In the genomic region with DNA sequence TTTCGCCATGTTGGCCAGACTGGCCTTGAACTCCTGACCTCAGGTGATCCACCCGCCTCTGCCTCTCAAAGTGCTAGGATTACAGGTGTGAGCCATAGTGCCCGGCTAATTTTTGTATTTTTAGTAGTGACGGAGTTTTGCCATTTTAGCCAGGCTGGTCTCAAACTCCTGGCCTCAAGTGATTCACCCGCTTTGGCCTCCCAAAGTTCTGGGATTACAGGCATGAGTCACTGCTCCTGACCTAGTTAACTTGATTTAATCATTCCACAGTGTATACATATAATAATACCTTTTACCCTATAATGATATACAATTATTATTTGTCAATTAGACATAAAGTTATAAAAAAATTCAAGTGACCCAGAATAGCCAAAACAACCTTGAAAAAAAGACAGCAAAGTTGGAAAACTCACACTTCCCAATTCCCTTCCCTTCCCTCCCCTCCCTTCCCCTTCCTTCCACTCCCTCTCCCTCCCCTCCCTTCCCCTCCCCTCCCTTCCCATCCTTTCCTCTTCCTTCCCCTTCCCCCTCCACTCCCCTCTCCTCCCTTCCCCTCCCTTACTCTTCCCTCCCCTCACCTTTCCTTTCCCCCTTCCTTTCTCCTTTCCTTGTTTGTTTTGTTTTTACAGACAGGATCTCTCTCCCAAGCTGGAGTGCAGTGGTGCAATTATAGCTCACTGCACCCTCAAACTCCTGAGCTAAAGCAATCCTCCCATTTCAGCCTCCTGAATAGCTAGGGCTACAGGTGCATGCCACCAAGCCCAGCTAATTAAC, we compare ENCODE assay signal across 15 cellular contexts. TPM values are rescaled to one million over a fixed set of nuclear protein-coding genes. Genes with fewer than 3 reads are reported as not detected.
DNase-seq lines count a peak whose midpoint lies in the region; ATAC-seq and TF ChIP-seq lines count a peak whose summit lies in the region.
"Had no signal": no experiment of that assay in that cellular context is flagged by ENCODE, and none has a peak within 500 bp of the region (broad histone marks: within the 10 kb centered on the region; RNA-seq: fewer than 3 reads in every experiment).

No MANE protein-coding gene starts in this region.

- no peaks in the 10 kb centered on the region for H3K9me3 Mint-ChIP-seq in activated CD4-positive, alpha-beta T cell treated with anti-CD3 and anti-CD28 coated beads for 36 hours (ENCODE audit: low read depth)
- H3K9me3 Mint-ChIP-seq in activated T-cell treated with anti-CD3 and anti-CD28 coated beads, Interleukin-2, amount 50 U/mL, for 72 hours, result no peaks in the 10 kb centered on the region

- no peaks in the 10 kb centered on the region for H3K27me3 Mint-ChIP-seq in activated CD4-positive, alpha-beta T cell treated with anti-CD3 and anti-CD28 coated beads for 36 hours
- H3K27me3 Mint-ChIP-seq in activated T-cell treated with anti-CD3 and anti-CD28 coated beads, Interleukin-2, amount 50 U/mL, for 72 hours (ENCODE audit: low read depth), result no peaks in the 10 kb centered on the region

- CTCF ChIA-PET in activated CD4-positive, alpha-beta T cell treated with anti-CD3 and anti-CD28 coated beads for 36 hours (lab: Charles Lee), result interaction anchor here (0.7 to 1.0 kb wide), 2 partner anchors 18 to 168 kb away, joined by 3 to 4 read pairs; no protein-coding TSS in a partner anchor

- TF ChIP-seq CTCF in fibroblast of mammary gland (conservative IDR thresholded peaks at IDR 0.05; ENCODE audit: control insufficient read depth, insufficient read depth, low read depth, low read length) (no peak), spleen (IDR thresholded peaks at IDR 0.05 in 8 of 11, conservative IDR thresholded peaks at IDR 0.05 in 3 of 11) (no peak)

- H3K36me3 Mint-ChIP-seq in activated CD4-positive, alpha-beta T cell treated with anti-CD3 and anti-CD28 coated beads for 36 hours (ENCODE audit: low read depth), result no peaks in the 10 kb centered on the region
- H3K36me3 Mint-ChIP-seq in activated T-cell treated with anti-CD3 and anti-CD28 coated beads, Interleukin-2, amount 50 U/mL, for 72 hours (ENCODE audit: insufficient read depth in 2 of 2), result no peaks in the 10 kb centered on the region

- no peak overlapping the region for H3K27ac ChIP-seq in spleen
- H3K27ac ChIP-seq: 22Rv1, colonic mucosa, heart left ventricle had no signal

- H3K27me3 ChIP-seq in spleen (replicated peaks in 1 of 7), result no peaks in the 10 kb centered on the region
- H3K27me3 ChIP-seq: colonic mucosa, heart left ventricle had no signal

- no peak for TF ChIP-seq POLR2A in spleen (IDR thresholded peaks at IDR 0.05)

- intact Hi-C loops in activated CD4-positive, alpha-beta T cell treated with anti-CD3 and anti-CD28 coated beads for 36 hours (cut with DNase I, micrococcal nuclease), result no loop called here
- intact Hi-C loops in spleen (cut with DNase I; ENCODE audit: low total_unique reads), result no loop called here

- no peak for DNase-seq in activated CD4-positive, alpha-beta T cell treated with anti-CD3 and anti-CD28 coated beads for 36 hours
- DNase-seq in activated CD4-positive, alpha-beta T cell treated with anti-CD3 and anti-CD28 coated beads, Interleukin-2, amount 50 U/mL, for 4 hours, result no peak
- DNase-seq in SW 1271 (lab: John Stamatoyannopoulos, UW), result peak; percentile 18 to 78
- DNase-seq in fibroblast of mammary gland (ENCODE audit: low read depth), result peak; percentile 87
- DNase-seq in spleen, result peak; percentile 5
- DNase-seq in activated T-cell treated with anti-CD3 and anti-CD28 coated beads, Interleukin-2, amount 50 U/mL, for 72 hours, result no peak
- DNase-seq in NCI-H2029 treated with DMSO at 0.1 percent for 48 hours (lab: John Stamatoyannopoulos, UW), result no peak
- no peak for DNase-seq in NCI-H2227 (lab: John Stamatoyannopoulos, UW; ENCODE audit: unreplicated experiment)
- DNase-seq: activated CD4-positive, CD25-positive, alpha-beta regulatory T cell treated with anti-CD3 and anti-CD28 coated beads, Interleukin-2, amount 50 U/mL, for 72 hours; colonic mucosa; DMS153; heart left ventricle; left ventricle myocardium superior; NCI-H1048 had no signal

- ATAC-seq in activated CD4-positive, alpha-beta T cell treated with anti-CD3 and anti-CD28 coated beads for 36 hours, result no peak
- ATAC-seq in activated T-cell treated with anti-CD3 and anti-CD28 coated beads, Interleukin-2, amount 50 U/mL, for 72 hours (replicated peaks in 1 of 2), result no peak
- ATAC-seq: heart left ventricle, left ventricle myocardium superior had no signal

- peak overlapping the region; percentile 4 for H3K27ac Mint-ChIP-seq in activated CD4-positive, alpha-beta T cell treated with anti-CD3 and anti-CD28 coated beads for 36 hours
- H3K27ac Mint-ChIP-seq in activated T-cell treated with anti-CD3 and anti-CD28 coated beads, Interleukin-2, amount 50 U/mL, for 72 hours, result no peak overlapping the region

- H3K9me3 ChIP-seq in spleen, result no peaks in the 10 kb centered on the region
- H3K9me3 ChIP-seq: colonic mucosa, heart left ventricle had no signal

- H3K4me3 ChIP-seq in fibroblast of mammary gland (ENCODE audit: control insufficient read depth, low read depth, low read length) (no peak overlapping the region), spleen (no peak overlapping the region)
- H3K4me3 ChIP-seq: colonic mucosa, heart left ventricle had no signal

- POLR2A ChIA-PET in activated CD4-positive, alpha-beta T cell treated with anti-CD3 and anti-CD28 coated beads for 36 hours (lab: Charles Lee), result no interaction called here

- H3K4me1 ChIP-seq in spleen, result peaks cover 0 to 15% (median 1%) of the 10 kb centered on the region in 6 donors
- H3K4me1 ChIP-seq: colonic mucosa had no signal

- no peaks in the 10 kb centered on the region for H3K36me3 ChIP-seq in spleen
- H3K36me3 ChIP-seq: colonic mucosa, heart left ventricle had no signal

- peaks cover 24% of the 10 kb centered on the region for H3K4me1 Mint-ChIP-seq in activated CD4-positive, alpha-beta T cell treated with anti-CD3 and anti-CD28 coated beads for 36 hours
- H3K4me1 Mint-ChIP-seq in activated T-cell treated with anti-CD3 and anti-CD28 coated beads, Interleukin-2, amount 50 U/mL, for 72 hours (ENCODE audit: low read depth), result peaks cover 37% of the 10 kb centered on the region

- H3K4me3 Mint-ChIP-seq in activated CD4-positive, alpha-beta T cell treated with anti-CD3 and anti-CD28 coated beads for 36 hours, result no peak overlapping the region
- H3K4me3 Mint-ChIP-seq in activated T-cell treated with anti-CD3 and anti-CD28 coated beads, Interleukin-2, amount 50 U/mL, for 72 hours, result no peak overlapping the region

- 72 to 94% (median 79%) methylated on average over 5 of the region's 5 CpGs for WGBS in spleen, 5 donors

RNA-seq across cellular contexts. Expression of gene ZMIZ2, which starts 14.8 kb away (rescaled TPM):
- 100 to 1,000 TPM in 1 of 2 experiments, 10 to 100 TPM in 1; 82.8 to 106 TPM for total RNA-seq in activated CD4-positive, alpha-beta T cell treated with anti-CD3 and anti-CD28 coated beads for 36 hours
- total RNA-seq in spleen, result 100 to 1,000 TPM in 4 of 7 donors, 10 to 100 TPM in 3; 35.6 to 160 (median 125) TPM
- polyA plus RNA-seq in spleen, result 10 to 100 TPM; 27.7 to 95.7 (median 64.5) TPM
- total RNA-seq in activated T-cell treated with anti-CD3 and anti-CD28 coated beads, Interleukin-2, amount 50 U/mL, for 72 hours, result 100 to 1,000 TPM; 101 to 113 TPM

Comparison
In these comparisons a context has a peak if more than half of its experiments do, and no peak if none do; other contexts are left out.
1. DNase-seq: peak in SW 1271 (2 of 2), fibroblast of mammary gland (single experiment) and spleen (single experiment); none in activated CD4-positive, alpha-beta T cell treated with anti-CD3 and anti-CD28 coated beads for 36 hours (single experiment), activated CD4-positive, alpha-beta T cell treated with anti-CD3 and anti-CD28 coated beads, Interleukin-2, amount 50 U/mL, for 4 hours (0 of 2), activated T-cell treated with anti-CD3 and anti-CD28 coated beads, Interleukin-2, amount 50 U/mL, for 72 hours (0 of 2), NCI-H2029 treated with DMSO at 0.1 percent for 48 hours (single experiment) and NCI-H2227 (single experiment).